ENCODE assay signal across 15 cellular contexts in the genomic region with DNA sequence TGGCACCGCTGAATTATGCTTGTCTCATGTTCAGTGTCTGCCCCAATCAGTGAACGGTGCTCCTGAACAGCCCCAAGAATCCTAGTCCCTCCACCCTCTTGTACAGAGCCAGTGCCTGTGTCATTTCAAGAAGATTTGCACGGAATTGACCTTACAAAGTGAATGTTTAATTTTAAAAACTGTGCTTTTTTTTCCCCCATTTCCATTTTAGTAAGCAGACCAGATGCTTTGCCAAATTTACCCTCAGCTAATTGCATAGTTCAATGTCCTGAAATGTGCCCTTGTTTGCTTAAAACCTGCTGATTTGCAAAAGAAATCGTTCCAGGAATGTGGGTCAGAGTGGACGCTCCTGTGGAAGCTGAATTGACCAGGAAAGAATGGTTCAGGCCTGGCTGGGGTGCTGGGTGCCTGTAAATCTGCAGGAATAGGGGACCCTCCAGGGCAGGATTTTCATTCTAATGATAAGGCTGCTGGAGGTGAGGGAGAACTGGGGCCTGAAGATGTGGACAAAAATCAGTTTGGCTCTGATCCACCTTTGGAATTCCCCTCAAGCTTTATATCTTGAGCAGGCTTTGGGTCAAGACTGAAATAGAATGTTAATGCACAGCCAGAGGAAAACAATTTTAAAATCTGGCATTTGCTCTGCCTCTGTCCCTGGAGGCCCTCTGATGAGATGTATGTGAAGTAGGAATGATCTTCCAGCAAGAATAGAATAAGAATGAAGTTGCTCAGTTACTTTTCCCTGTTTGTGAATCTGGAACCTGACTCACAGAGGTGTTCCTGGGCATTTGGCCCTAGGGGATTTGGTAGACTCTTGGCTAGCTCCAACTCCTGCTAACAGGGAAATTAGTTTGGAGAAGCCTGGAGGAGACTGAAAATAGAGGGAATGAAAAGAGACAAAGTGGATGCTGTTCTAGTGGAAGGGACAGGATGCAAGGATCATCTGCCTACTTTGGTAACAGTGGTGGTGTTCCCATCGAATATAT. TPM values are rescaled to one million over a fixed set of nuclear protein-coding genes. Genes with fewer than 3 reads are reported as not detected.
DNase-seq lines count a peak whose midpoint lies in the region; ATAC-seq, FAIRE-seq and TF ChIP-seq lines count a peak whose summit lies in the region.
"Had no signal": no experiment of that assay in that cellular context is flagged by ENCODE, and none has a peak within 500 bp of the region (broad histone marks: within the 10 kb centered on the region; RNA-seq: fewer than 3 reads in every experiment).

No MANE protein-coding gene starts in this region.

- H3K36me3 ChIP-seq in PC-3 (ENCODE audit: low read depth, low read length) (no peaks in the 10 kb centered on the region), esophagus muscularis mucosa (no peaks in the 10 kb centered on the region), kidney (ENCODE audit: control insufficient read depth in 1 of 2, insufficient read depth in 2 of 2, low read length in 2 of 2) (no peaks in the 10 kb centered on the region), thoracic aorta (no peaks in the 10 kb centered on the region), brain microvascular endothelial cell (replicated peaks) (no peaks in the 10 kb centered on the region)
- H3K36me3 ChIP-seq: WERI-Rb-1 had no signal

- no peaks in the 10 kb centered on the region for H3K79me2 ChIP-seq in PC-3 (ENCODE audit: low read length)

- H3K9ac ChIP-seq in PC-3 (ENCODE audit: low read length) (no peak overlapping the region), kidney (ENCODE audit: low read length in 2 of 2) (peak overlapping the region in 1 of 2 donors; percentile 19)

- H3K9me2 ChIP-seq in PC-3 (replicated peaks; ENCODE audit: low read length), result no peaks in the 10 kb centered on the region

- H3K4me3 ChIP-seq in PC-3 (ENCODE audit: low read length), result no peak overlapping the region
- no peak overlapping the region for H3K4me3 ChIP-seq in esophagus muscularis mucosa
- H3K4me3 ChIP-seq in kidney (ENCODE audit: low read length in 2 of 2), result no peak overlapping the region
- no peak overlapping the region for H3K4me3 ChIP-seq in thoracic aorta
- H3K4me3 ChIP-seq in brain microvascular endothelial cell (ENCODE audit: low read depth, low read length), result no peak overlapping the region

- no peaks in the 10 kb centered on the region for H3K9me3 ChIP-seq in PC-3 (ENCODE audit: low read length)
- no peaks in the 10 kb centered on the region for H3K9me3 ChIP-seq in esophagus muscularis mucosa
- no peaks in the 10 kb centered on the region for H3K9me3 ChIP-seq in kidney (ENCODE audit: control insufficient read depth in 1 of 2, low read length in 2 of 2)
- no peaks in the 10 kb centered on the region for H3K9me3 ChIP-seq in thoracic aorta

- DNase-seq in PC-3 (peak; percentile 59), esophagus muscularis mucosa (ENCODE audit: extremely low spot score) (no peak), kidney (no peak), thoracic aorta (ENCODE audit: low spot score) (no peak), brain microvascular endothelial cell (no peak), HT-29 (ENCODE audit: low spot score) (no peak)
- DNase-seq: CD4-positive, CD25-positive, alpha-beta regulatory T cell; effector CD4-positive, alpha-beta T cell; NCI-H1105 treated with DMSO at 0.1 percent for 48 hours; stimulated activated CD4-positive, alpha-beta T cell treated with anti-CD3 and anti-CD28 coated beads, Interleukin-4, amount 100 ng/mL, for 1 hour; WERI-Rb-1 had no signal

- TF ChIP-seq EP300 in esophagus muscularis mucosa (IDR thresholded peaks at IDR 0.05), result no peak

- no peak overlapping the region for H3K4me2 ChIP-seq in PC-3 (ENCODE audit: low read length)

- H4K20me1 ChIP-seq in PC-3 (ENCODE audit: low read length), result no peaks in the 10 kb centered on the region

- H3F3A ChIP-seq in PC-3 (ENCODE audit: low read length, unreplicated experiment), result no peaks in the 10 kb centered on the region

- CTCF ChIA-PET in PC-3 (lab: Charles Lee), result no interaction called here

- H3K27me3 ChIP-seq in PC-3 (ENCODE audit: low read length) (no peaks in the 10 kb centered on the region), esophagus muscularis mucosa (no peaks in the 10 kb centered on the region), thoracic aorta (replicated peaks; ENCODE audit: insufficient read depth) (no peaks in the 10 kb centered on the region), brain microvascular endothelial cell (replicated peaks) (no peaks in the 10 kb centered on the region)

- no peak overlapping the region for H2AFZ ChIP-seq in PC-3 (ENCODE audit: low read length)

- BruUV-seq in PC-3 (replicated peaks; lab: Mats Ljungman, UMichigan), result no TSS peak

- peak; percentile 55 for FAIRE-seq in kidney (lab: Jason Lieb, UNC)
- FAIRE-seq: HTR-8/SVneo had no signal

- WGBS in esophagus muscularis mucosa, result 48% methylated on average over 6 of the region's 6 CpGs

- POLR2A ChIA-PET in PC-3 (lab: Charles Lee; ENCODE audit: unreplicated experiment), result no interaction called here

- H3K27ac ChIP-seq in PC-3 (ENCODE audit: low read length), result no peak overlapping the region
- H3K27ac ChIP-seq in esophagus muscularis mucosa (replicated peaks in 1 of 4), result peak overlapping the region; percentile 29 to 58 (median 44)
- H3K27ac ChIP-seq in kidney (ENCODE audit: low read depth in 2 of 2, low read length in 2 of 2), result peak overlapping the region; percentile 75 to 86
- peak overlapping the region; percentile 44 to 59 for H3K27ac ChIP-seq in thoracic aorta
- no peak overlapping the region for H3K27ac ChIP-seq in brain microvascular endothelial cell
- H3K27ac ChIP-seq: WERI-Rb-1 had no signal

- intact Hi-C loops in PC-3 (cut with micrococcal nuclease) (no loop called here), esophagus muscularis mucosa (cut with DNase I) (no loop called here), kidney (cut with DNase I) (no loop called here)

- ATAC-seq in PC-3 (peak; percentile 57), thoracic aorta (ENCODE audit: insufficient number of reproducible peaks, low FRiP score, low read depth) (no peak), GM21447 (IDR thresholded peaks at IDR 0.05; ENCODE audit: unreplicated experiment) (no peak), GM18519 (IDR thresholded peaks at IDR 0.05; ENCODE audit: low FRiP score, unreplicated experiment) (no peak)
- ATAC-seq: stimulated activated memory B cell treated with anti-CD40 and anti-IgM and Interleukin-4, amounts not matched to agents 10 μg/mL and 1 μg/mL and 100 μg/mL, for 72 hours had no signal

- H3K4me1 ChIP-seq in PC-3 (ENCODE audit: insufficient read depth, low read length), result peaks cover 10% of the 10 kb centered on the region
- H3K4me1 ChIP-seq in esophagus muscularis mucosa, result peaks cover 13 to 35% (median 31%) of the 10 kb centered on the region in 4 donors
- peaks cover 14 to 20% of the 10 kb centered on the region in 2 donors for H3K4me1 ChIP-seq in kidney (ENCODE audit: control insufficient read depth in 1 of 2, insufficient read depth in 1 of 2, low read depth in 1 of 2, low read length in 2 of 2)
- peaks cover 28 to 42% of the 10 kb centered on the region in 2 donors for H3K4me1 ChIP-seq in thoracic aorta (ENCODE audit: control insufficient read depth in 1 of 2, low read depth in 2 of 2)

- no peak for TF ChIP-seq POLR2A in esophagus muscularis mucosa (IDR thresholded peaks at IDR 0.05; ENCODE audit: low read depth)

- in situ Hi-C loops in brain microvascular endothelial cell (cut with HindIII; ENCODE audit: low pct_ligation_motif_present, low sequenced_read_pairs), result no loop called here

- TF ChIP-seq CTCF in PC-3 (conservative IDR thresholded peaks at IDR 0.05; ENCODE audit: low read depth, low read length) (no peak), esophagus muscularis mucosa (IDR thresholded peaks at IDR 0.05) (no peak), kidney (IDR thresholded peaks at IDR 0.05; ENCODE audit: borderline replicate concordance, extremely low read depth, insufficient read depth) (no peak), thoracic aorta (IDR thresholded peaks at IDR 0.05) (no peak), brain microvascular endothelial cell (IDR thresholded peaks at IDR 0.05; ENCODE audit: low read depth, low read length, missing control alignments) (no peak)

RNA-seq across cellular contexts. Expression of a gene that starts 19.9 kb away (rescaled TPM):
- total RNA-seq in PC-3 (2014; rRNA removed) (1.6 and 2.9 TPM in 2 replicates), esophagus muscularis mucosa (1 to 10 TPM; 1.9 to 3.8 (median 2.4) TPM), kidney (3.2 TPM), thoracic aorta (1 to 10 TPM in 1 of 2 donors, under 1 TPM in 1; 0.42 to 2.7 TPM)
- polyA plus RNA-seq in kidney (ENCODE audit: insufficient read depth, low read depth, low replicate concordance), result 4.2 TPM
- 0.56 and 1.7 TPM in 2 replicates for total RNA-seq in HT-29 (2014; rRNA removed; shearing (Covaris generic))
- total RNA-seq: CD4-positive, CD25-positive, alpha-beta regulatory T cell had no signal
- polyA plus RNA-seq: CD4-positive, CD25-positive, alpha-beta regulatory T cell had no signal

Comparison
In these comparisons a context has a peak if more than half of its experiments do, and no peak if none do; other contexts are left out.
1. H3K27ac ChIP-seq: peak in esophagus muscularis mucosa (4 of 4), kidney (2 of 2) and thoracic aorta (2 of 2); none in PC-3 (single experiment) and brain microvascular endothelial cell (single experiment).